Comparison of ENCODE assay signal across 23 cellular contexts in the genomic region with DNA sequence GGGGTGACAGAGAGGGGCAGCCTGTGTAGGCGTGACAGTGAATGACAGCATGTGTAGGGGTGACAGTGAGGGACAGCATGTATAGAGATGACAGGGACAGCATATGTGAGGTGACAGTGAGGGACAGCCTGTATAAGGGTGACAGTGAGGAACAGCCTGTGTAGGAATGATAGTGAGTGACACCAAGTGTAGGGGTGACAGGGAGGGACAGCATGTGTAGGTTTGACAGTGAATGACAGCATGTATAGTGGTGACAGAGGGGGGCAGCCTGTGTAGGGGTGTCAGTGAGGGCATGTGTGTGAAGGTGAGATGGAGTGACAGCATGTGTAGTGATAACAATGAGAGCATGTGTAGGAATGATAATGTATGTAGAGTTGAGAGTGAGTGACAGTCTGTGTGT. TPM values are rescaled to one million over a fixed set of nuclear protein-coding genes. Genes with fewer than 3 reads are reported as not detected.
A peak's percentile ranks its signal among the peaks of the same experiment; 100 is the strongest.
DNase-seq lines count a peak whose midpoint lies in the region; ATAC-seq, FAIRE-seq and TF ChIP-seq lines count a peak whose summit lies in the region.
"Had no signal": no experiment of that assay in that cellular context is flagged by ENCODE, and none has a peak within 500 bp of the region (broad histone marks: within the 10 kb centered on the region; RNA-seq: fewer than 3 reads in every experiment).

No MANE protein-coding gene starts in this region.

- CTCF ChIA-PET in HepG2 (lab: Yijun Ruan, JAX; ENCODE audit: low intra/inter-chr PET ratio, low total read pairs), result no interaction called here

- intact Hi-C loops in HepG2 (cut with micrococcal nuclease; ENCODE audit: unreplicated experiment), result no loop called here

- no peak overlapping the region for H3K4me2 ChIP-seq in HepG2 (ENCODE audit: low read depth, low read length)

- DNase-seq in HTR-8/SVneo (ENCODE audit: insufficient read length, low spot score), result no peak
- no peak for DNase-seq in HepG2 (ENCODE audit: low spot score)
- no peak for DNase-seq in stimulated activated effector memory CD8-positive, alpha-beta T cell treated with anti-CD3 and anti-CD28 coated beads, Interleukin-12 subunit alpha, Interleukin-12 subunit beta, amount 100 ng/mL, for 72 hours (ENCODE audit: low spot score in 2 of 2)
- DNase-seq in cerebellar cortex (ENCODE audit: low spot score), result no peak
- DNase-seq in OCI-M1 (lab: John Stamatoyannopoulos, UW), result no peak
- DNase-seq in activated CD4-positive, alpha-beta T cell treated with anti-CD3 and anti-CD28 coated beads for 4 hours, result no peak
- DNase-seq: BE2C; C1 segment of cervical spinal cord; CD4-positive, CD25-positive, alpha-beta regulatory T cell; CD8-positive, alpha-beta memory T cell; COR-L47; DMS 273 treated with DMSO at 0.1 percent for 48 hours; DMS53; DND-41; EL had no signal

- H3K9me3 ChIP-seq in HepG2 (ENCODE audit: low read length), result no peaks in the 10 kb centered on the region
- H3K9me3 ChIP-seq: BE2C, HAP-1 had no signal

- no peaks in the 10 kb centered on the region for H4K20me1 ChIP-seq in HepG2 (ENCODE audit: insufficient read depth, low read length)

- H3K9ac ChIP-seq in HepG2 (ENCODE audit: insufficient read depth, low read depth, low read length), result no peak overlapping the region

- H3K27ac ChIP-seq in HepG2 (ENCODE audit: extremely low read length, insufficient read depth, low read length), result no peak overlapping the region

- ATAC-seq in HepG2, result no peak
- ATAC-seq in stimulated activated effector memory CD8-positive, alpha-beta T cell treated with anti-CD3 and anti-CD28 coated beads, Interleukin-12 subunit alpha, Interleukin-12 subunit beta, amount 100 ng/mL, for 72 hours, result peak; percentile 48
- ATAC-seq: GM12878 had no signal

- H3K9me3 Mint-ChIP-seq in stimulated activated effector memory CD8-positive, alpha-beta T cell treated with anti-CD3 and anti-CD28 coated beads, Interleukin-12 subunit alpha, Interleukin-12 subunit beta, amount 100 ng/mL, for 72 hours, result no peaks in the 10 kb centered on the region
- H3K9me3 Mint-ChIP-seq: CD8-positive, alpha-beta memory T cell; IgD-negative memory B cell had no signal

- no peaks in the 10 kb centered on the region for H3K36me3 Mint-ChIP-seq in stimulated activated effector memory CD8-positive, alpha-beta T cell treated with anti-CD3 and anti-CD28 coated beads, Interleukin-12 subunit alpha, Interleukin-12 subunit beta, amount 100 ng/mL, for 72 hours
- H3K36me3 Mint-ChIP-seq: CD4-positive, CD25-positive, alpha-beta regulatory T cell; CD8-positive, alpha-beta memory T cell; IgD-negative memory B cell had no signal

- in situ Hi-C loops in HepG2 (cut with HindIII; ENCODE audit: extremely low pct_ligation_motif_present, low pct_unique_long_range_greater_than_20kb), result no loop called here

- H3K27me3 ChIP-seq in HepG2 (ENCODE audit: control insufficient read depth in 1 of 2, insufficient read depth in 2 of 2, low read length in 2 of 2), result peaks cover 0 to 3% of the 10 kb centered on the region in 2 experiments; a peak in 1 of 5 replicates
- H3K27me3 ChIP-seq: BE2C had no signal

- TF ChIP-seq RAD21 in HepG2 (CRISPR knock-in tag; IDR thresholded peaks at IDR 0.05), result no peak

- H3K4me3 Mint-ChIP-seq in stimulated activated effector memory CD8-positive, alpha-beta T cell treated with anti-CD3 and anti-CD28 coated beads, Interleukin-12 subunit alpha, Interleukin-12 subunit beta, amount 100 ng/mL, for 72 hours, result no peak overlapping the region
- H3K4me3 Mint-ChIP-seq: CD4-positive, CD25-positive, alpha-beta regulatory T cell; CD8-positive, alpha-beta memory T cell; IgD-negative memory B cell had no signal

- TF ChIP-seq POLR2A in HepG2 (IDR thresholded peaks at IDR 0.05; ENCODE audit: insufficient read depth in 1 of 2, low read depth in 2 of 2, low read length in 2 of 2), result no peak

- TF ChIP-seq CTCF in HepG2 (CRISPR knock-in tag; IDR thresholded peaks at IDR 0.05), result no peak

- no peaks in the 10 kb centered on the region for H3K79me2 ChIP-seq in HepG2 (ENCODE audit: insufficient read depth, low read length)

- no peak overlapping the region for H3K27ac Mint-ChIP-seq in stimulated activated effector memory CD8-positive, alpha-beta T cell treated with anti-CD3 and anti-CD28 coated beads, Interleukin-12 subunit alpha, Interleukin-12 subunit beta, amount 100 ng/mL, for 72 hours
- H3K27ac Mint-ChIP-seq: CD4-positive, CD25-positive, alpha-beta regulatory T cell; CD8-positive, alpha-beta memory T cell; IgD-negative memory B cell had no signal

- no peak for TF ChIP-seq EP300 in HepG2 (IDR thresholded peaks at IDR 0.05; ENCODE audit: low read depth in 2 of 2, low read length in 2 of 2)
- TF ChIP-seq EP300 in HepG2 (CRISPR knock-in tag; IDR thresholded peaks at IDR 0.05; ENCODE audit: borderline replicate concordance), result no peak

- WGBS in HepG2 (ENCODE audit: low lambda C conversion rate), result 5% methylated on average over 1 of the region's 1 CpG

- BruUV-seq in HepG2 (replicated peaks; lab: Mats Ljungman, UMichigan), result no TSS peak

- no peak overlapping the region for H2AFZ ChIP-seq in HepG2 (ENCODE audit: low read length)

- H3K4me1 Mint-ChIP-seq in stimulated activated effector memory CD8-positive, alpha-beta T cell treated with anti-CD3 and anti-CD28 coated beads, Interleukin-12 subunit alpha, Interleukin-12 subunit beta, amount 100 ng/mL, for 72 hours, result no peaks in the 10 kb centered on the region
- H3K4me1 Mint-ChIP-seq: CD4-positive, CD25-positive, alpha-beta regulatory T cell; CD8-positive, alpha-beta memory T cell had no signal

- H3K4me3 ChIP-seq in HepG2 (replicated peaks in 1 of 3; ENCODE audit: insufficient read depth in 1 of 3, low read depth in 2 of 3, low read length in 3 of 3), result no peak overlapping the region
- H3K4me3 ChIP-seq: GM12878, HAP-1 had no signal

- no peaks in the 10 kb centered on the region for H3K4me1 ChIP-seq in HepG2 (ENCODE audit: insufficient read depth, low read length)
- H3K4me1 ChIP-seq: BE2C, HAP-1 had no signal

- FAIRE-seq in HTR-8/SVneo (lab: Jason Lieb, UNC) (peak; percentile 70), HepG2 (lab: Jason Lieb, UNC) (no peak)
- FAIRE-seq: GM12878, GM19239, H1 had no signal

- H3K36me3 ChIP-seq in HepG2 (replicated peaks in 1 of 2; ENCODE audit: control insufficient read depth in 1 of 2, insufficient read depth in 2 of 2, low read length in 2 of 2), result no peaks in the 10 kb centered on the region
- H3K36me3 ChIP-seq: BE2C, HAP-1 had no signal

- POLR2A ChIA-PET in HepG2 (lab: Yijun Ruan, JAX), result no interaction called here

TF ChIP-seq in HepG2, 621 proteins besides CTCF, POLR2A, EP300 and RAD21 (continues in another document):
- TF ChIP-seq ZNF335 (CRISPR knock-in tag; IDR thresholded peaks at IDR 0.05), result no peak
- TF ChIP-seq NR2F6 (IDR thresholded peaks at IDR 0.05), result no peak
- no peak for TF ChIP-seq NR2F6 (CRISPR knock-in tag; IDR thresholded peaks at IDR 0.05)
- no peak for TF ChIP-seq MBNL3 (CRISPR knock-in tag; conservative IDR thresholded peaks at IDR 0.05)

RNA-seq across cellular contexts. Expression of gene GAPT, which starts 8.7 kb away (rescaled TPM):
- total RNA-seq in HepG2 (2016; rRNA removed; fragmentation: Illumina TruSeq; extraction: Trizol), result not detected in 2 replicates
- not detected in 2 replicates for total RNA-seq in HepG2 (2016; cell fraction: cytosol; rRNA removed; fragmentation: Illumina TruSeq; extraction: Trizol; ENCODE audit: low read depth)
- total RNA-seq in HepG2 (2016; cell fraction: insoluble cytoplasmic fraction; rRNA removed; fragmentation: Illumina TruSeq; extraction: Trizol), result not detected in 2 replicates
- not detected in 2 replicates for total RNA-seq in HepG2 (2016; cell fraction: membrane; rRNA removed; fragmentation: Illumina TruSeq; extraction: Trizol)
- not detected in 2 replicates for total RNA-seq in HepG2 (2016; cell fraction: nucleus; rRNA removed; fragmentation: Illumina TruSeq; extraction: Trizol)
- polyA plus RNA-seq in HepG2 (2011; rRNA removed), result not detected in 2 replicates
- not detected in 2 replicates for polyA plus RNA-seq in HepG2 (2011; cell fraction: cytosol; rRNA removed)
- not detected in 2 replicates for polyA plus RNA-seq in HepG2 (2011; cell fraction: nucleus; rRNA removed)
- not detected in 2 replicates for polyA plus RNA-seq in HepG2 (2012)
- polyA plus RNA-seq in HepG2 (2016; cell fraction: cytosol; fragmentation: Illumina TruSeq; extraction: Trizol; ENCODE audit: low read depth), result not detected in 2 replicates
- not detected in 2 replicates for polyA plus RNA-seq in HepG2 (2016; cell fraction: insoluble cytoplasmic fraction; fragmentation: Illumina TruSeq; extraction: Trizol; ENCODE audit: low read depth)
- polyA plus RNA-seq in HepG2 (2016; cell fraction: membrane; fragmentation: Illumina TruSeq; extraction: Trizol; ENCODE audit: low read depth), result not detected in 2 replicates
- polyA plus RNA-seq in HepG2 (2016; cell fraction: nucleus; fragmentation: Illumina TruSeq; extraction: Trizol; ENCODE audit: insufficient read depth, low read depth), result not detected in 2 replicates
- polyA minus RNA-seq in HepG2 (2011; rRNA and poly(A)+ RNA removed; ENCODE audit: low replicate concordance), result not detected in 2 replicates
- not detected in 2 replicates for polyA minus RNA-seq in HepG2 (2011; cell fraction: cytosol; rRNA and poly(A)+ RNA removed)
- polyA minus RNA-seq in HepG2 (2011; cell fraction: nucleus; rRNA and poly(A)+ RNA removed), result not detected in 2 replicates
- total RNA-seq: A172, G401, H1, HT-29 had no signal
- polyA plus RNA-seq: H1 had no signal

RNA-seq across cellular contexts. Expression of gene PLK2, which starts 22.6 kb away (rescaled TPM):
- 15.1 and 29.6 TPM in 2 replicates for total RNA-seq in HepG2 (2016; rRNA removed; fragmentation: Illumina TruSeq; extraction: Trizol)
- 2.9 and 3.3 TPM in 2 replicates for total RNA-seq in HepG2 (2016; cell fraction: cytosol; rRNA removed; fragmentation: Illumina TruSeq; extraction: Trizol; ENCODE audit: low read depth)
- 15.8 and 20.3 TPM in 2 replicates for total RNA-seq in HepG2 (2016; cell fraction: insoluble cytoplasmic fraction; rRNA removed; fragmentation: Illumina TruSeq; extraction: Trizol)
- total RNA-seq in HepG2 (2016; cell fraction: membrane; rRNA removed; fragmentation: Illumina TruSeq; extraction: Trizol), result 4.9 and 6.6 TPM in 2 replicates
- 48.1 and 58.7 TPM in 2 replicates for total RNA-seq in HepG2 (2016; cell fraction: nucleus; rRNA removed; fragmentation: Illumina TruSeq; extraction: Trizol)
- polyA plus RNA-seq in HepG2 (2011; rRNA removed), result 9.6 and 10.4 TPM in 2 replicates
- polyA plus RNA-seq in HepG2 (2011; cell fraction: cytosol; rRNA removed), result 6.0 and 6.2 TPM in 2 replicates
- polyA plus RNA-seq in HepG2 (2011; cell fraction: nucleus; rRNA removed), result 60.5 and 66.6 TPM in 2 replicates
- 7.2 and 11.3 TPM in 2 replicates for polyA plus RNA-seq in HepG2 (2012)
- polyA plus RNA-seq in HepG2 (2016; cell fraction: cytosol; fragmentation: Illumina TruSeq; extraction: Trizol; ENCODE audit: low read depth), result 1.1 and 1.2 TPM in 2 replicates
- polyA plus RNA-seq in HepG2 (2016; cell fraction: insoluble cytoplasmic fraction; fragmentation: Illumina TruSeq; extraction: Trizol; ENCODE audit: low read depth), result 11.3 and 11.7 TPM in 2 replicates
- polyA plus RNA-seq in HepG2 (2016; cell fraction: membrane; fragmentation: Illumina TruSeq; extraction: Trizol; ENCODE audit: low read depth), result 1.7 and 2.5 TPM in 2 replicates
- polyA plus RNA-seq in HepG2 (2016; cell fraction: nucleus; fragmentation: Illumina TruSeq; extraction: Trizol; ENCODE audit: insufficient read depth, low read depth), result 48.9 and 53.4 TPM in 2 replicates
- 14.4 and 63.9 TPM in 2 replicates for polyA minus RNA-seq in HepG2 (2011; rRNA and poly(A)+ RNA removed; ENCODE audit: low replicate concordance)
- polyA minus RNA-seq in HepG2 (2011; cell fraction: cytosol; rRNA and poly(A)+ RNA removed), result 9.4 and 11.9 TPM in 2 replicates
- 104 and 167 TPM in 2 replicates for polyA minus RNA-seq in HepG2 (2011; cell fraction: nucleus; rRNA and poly(A)+ RNA removed)
